Comparison of ENCODE assay signal across 27 cellular contexts in genomic region chr1:56864430-56864829, GRCh38. TPM values are rescaled to one million over a fixed set of nuclear protein-coding genes. Genes with fewer than 3 reads are reported as not detected.
"Had no signal": no experiment of that assay in that cellular context is flagged by ENCODE, and none has a peak within 500 bp of the region (broad histone marks: within the 10 kb centered on the region; RNA-seq: fewer than 3 reads in every experiment).

No MANE protein-coding gene starts in this region.

- H3K27ac ChIP-seq: coronary artery, gastroesophageal sphincter, right lobe of liver, stomach, suprapubic skin, tibial nerve had no signal

- DNase-seq: activated CD4-positive, alpha-beta memory T cell treated with anti-CD3 and anti-CD28 coated beads for 36 hours; activated CD4-positive, alpha-beta T cell treated with anti-CD3 and anti-CD28 coated beads for 4 hours; activated effector memory CD4-positive, alpha-beta T cell treated with Interleukin-2 at 50 U/mL for 16 hours; activated naive CD4-positive, alpha-beta T cell treated with anti-CD3 and anti-CD28 coated beads for 36 hours; activated naive CD8-positive, alpha-beta T cell treated with anti-CD3 and anti-CD28 coated beads, Interleukin-2, amount 10 ng/mL, durations not matched to agents 7 days and 5 days; activated T-cell treated with anti-CD3 and anti-CD28 coated beads, Interleukin-2, amount 50 U/mL, for 72 hours; amniotic stem cell; cerebellar nuclear complex; endodermal cell; erythroblast; head of caudate nucleus; hypothalamus; left colon; mesenchymal stem cell; mucosa of descending colon; occipital lobe; right lobe of liver; small intestine; stimulated activated CD4-positive, alpha-beta T cell treated with anti-CD3 and anti-CD28 coated beads, Interleukin-15, amount 100 ng/mL, for 24 hours; stomach; T-cell had no signal

- ATAC-seq: activated T-cell treated with anti-CD3 and anti-CD28 coated beads, Interleukin-2, amount 50 U/mL, for 72 hours; gastroesophageal sphincter; left colon; mucosa of descending colon; right lobe of liver; stimulated activated memory B cell treated with anti-CD40 and anti-IgM and Interleukin-4, amounts not matched to agents 10 μg/mL and 1 μg/mL and 100 μg/mL, for 72 hours; T-cell had no signal

RNA-seq across cellular contexts. Expression of gene C8A, which starts 9.8 kb away (rescaled TPM):
- total RNA-seq: activated CD4-positive, alpha-beta memory T cell treated with anti-CD3 and anti-CD28 coated beads for 36 hours; activated naive CD4-positive, alpha-beta T cell treated with anti-CD3 and anti-CD28 coated beads for 36 hours; activated naive CD8-positive, alpha-beta T cell treated with anti-CD3 and anti-CD28 coated beads, Interleukin-2, amount 10 ng/mL, durations not matched to agents 7 days and 5 days; activated T-cell treated with anti-CD3 and anti-CD28 coated beads, Interleukin-2, amount 50 U/mL, for 72 hours; endodermal cell; gastroesophageal sphincter; left colon; lower leg skin; mucosa of descending colon; occipital lobe; stomach; tibial nerve had no signal

RNA-seq across cellular contexts. Expression of gene FYB2, which starts 45.2 kb away (rescaled TPM):
- total RNA-seq: activated CD4-positive, alpha-beta memory T cell treated with anti-CD3 and anti-CD28 coated beads for 36 hours; activated naive CD4-positive, alpha-beta T cell treated with anti-CD3 and anti-CD28 coated beads for 36 hours; activated naive CD8-positive, alpha-beta T cell treated with anti-CD3 and anti-CD28 coated beads, Interleukin-2, amount 10 ng/mL, durations not matched to agents 7 days and 5 days; activated T-cell treated with anti-CD3 and anti-CD28 coated beads, Interleukin-2, amount 50 U/mL, for 72 hours; T-cell; tibial nerve had no signal
